ENCODE assay signal across 24 cellular contexts in the genomic region with DNA sequence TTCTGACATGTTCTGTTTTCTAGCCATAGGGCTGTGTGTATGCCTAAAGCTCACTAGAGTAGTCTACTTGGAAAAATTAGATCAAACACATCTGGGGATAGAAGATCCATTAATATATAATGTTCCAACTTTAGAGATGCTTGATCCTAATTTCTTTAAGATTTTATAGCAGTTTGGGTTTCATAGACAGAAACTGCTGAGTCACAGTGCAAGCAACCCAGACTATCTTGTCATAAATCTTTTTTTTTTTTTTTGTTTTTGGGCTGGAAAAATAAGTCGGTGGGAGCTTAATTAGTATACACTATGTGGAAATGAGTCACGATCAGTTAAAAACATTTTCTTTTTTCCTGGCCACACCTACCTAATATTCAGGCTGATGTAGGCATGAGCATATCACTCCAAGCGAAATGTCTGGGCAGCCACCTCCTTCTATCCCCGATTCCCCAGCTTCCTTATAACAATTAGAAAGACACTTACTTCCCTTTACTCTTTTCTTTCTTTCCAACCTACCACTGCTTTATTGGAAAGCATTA. TPM values are rescaled to one million over a fixed set of nuclear protein-coding genes. Genes with fewer than 3 reads are reported as not detected.
DNase-seq lines count a peak whose midpoint lies in the region; ATAC-seq, FAIRE-seq and TF ChIP-seq lines count a peak whose summit lies in the region.
"Had no signal": no experiment of that assay in that cellular context is flagged by ENCODE, and none has a peak within 500 bp of the region (broad histone marks: within the 10 kb centered on the region; RNA-seq: fewer than 3 reads in every experiment).

No MANE protein-coding gene starts in this region.

- ATAC-seq in psoas muscle, result no peak
- ATAC-seq: GM12878 had no signal

- 79% methylated on average over 2 of the region's 4 CpGs for WGBS in mammary epithelial cell (ENCODE audit: low coverage, missing lambda C conversion rate)
- WGBS in psoas muscle, 3 donors, result 65 to 78% (median 76%) methylated on average over 4 of the region's 4 CpGs

- H2AFZ ChIP-seq in mammary epithelial cell (ENCODE audit: low read depth, low read length), result no peak overlapping the region

- H3K4me1 ChIP-seq in mammary epithelial cell (ENCODE audit: insufficient read depth, low read length), result peaks cover 5% of the 10 kb centered on the region
- no peaks in the 10 kb centered on the region for H3K4me1 ChIP-seq in psoas muscle
- H3K4me1 ChIP-seq: BE2C had no signal

- dilution Hi-C loops in mammary epithelial cell (cut with HindIII; ENCODE audit: low sequenced_read_pairs), result no loop called here

- BruUV-seq in mammary epithelial cell (replicated peaks; lab: Mats Ljungman, UMichigan), result no TSS peak

- H3K4me3 ChIP-seq in mammary epithelial cell (replicated peaks in 1 of 3; ENCODE audit: insufficient read depth in 1 of 3, low read depth in 2 of 3, low read length in 3 of 3) (no peak overlapping the region), psoas muscle (no peak overlapping the region)
- H3K4me3 ChIP-seq: GM12878, MG63, SK-N-MC had no signal

- no peaks in the 10 kb centered on the region for H3K79me2 ChIP-seq in mammary epithelial cell (ENCODE audit: insufficient read depth, low read length)

- H3K9me3 ChIP-seq in mammary epithelial cell (replicated peaks; ENCODE audit: insufficient read depth, low read length), result no peaks in the 10 kb centered on the region
- H3K9me3 ChIP-seq in psoas muscle, result no peaks in the 10 kb centered on the region
- H3K9me3 ChIP-seq: BE2C, MG63 had no signal

- DNase-seq in GM19239 (ENCODE audit: insufficient read length, low spot score) (no peak), M059J (ENCODE audit: low read depth) (peak; percentile 66), mammary epithelial cell (peak; percentile 15), SK-N-DZ (ENCODE audit: low spot score) (no peak), hippocampal formation (lab: John Stamatoyannopoulos, UW) (no peak), ACHN (no peak), psoas muscle (no peak)
- DNase-seq: BE2C; CD4-positive, CD25-positive, alpha-beta regulatory T cell; COR-L47; DMS153; KG1; MG63; NCI-H1092; NCI-H146; NCI-H2029 treated with DMSO at 0.1 percent for 48 hours; NCI-H2171 treated with DMSO at 0.1 percent for 48 hours; NCI-H446 treated with DMSO at 0.1 percent for 48 hours; NCI-H69; Right ventricle myocardium superior had no signal

- H3K27ac ChIP-seq in mammary epithelial cell (ENCODE audit: insufficient read depth, low read depth, low read length) (no peak overlapping the region), psoas muscle (no peak overlapping the region)
- H3K27ac ChIP-seq: SK-N-MC had no signal

- intact Hi-C loops in mammary epithelial cell (cut with micrococcal nuclease) (no loop called here), psoas muscle (cut with DNase I) (no loop called here)

- H4K20me1 ChIP-seq in mammary epithelial cell (ENCODE audit: insufficient read depth, low read length), result no peaks in the 10 kb centered on the region

- H3K9ac ChIP-seq in mammary epithelial cell (ENCODE audit: insufficient read depth, low read length), result no peak overlapping the region

- H3K4me2 ChIP-seq in mammary epithelial cell (ENCODE audit: insufficient read depth, low read depth, low read length), result no peak overlapping the region

- H3K36me3 ChIP-seq in mammary epithelial cell (ENCODE audit: insufficient read depth, low read length) (no peaks in the 10 kb centered on the region), psoas muscle (ENCODE audit: insufficient read depth in 1 of 2, low read depth in 1 of 2) (no peaks in the 10 kb centered on the region)
- H3K36me3 ChIP-seq: BE2C, MG63 had no signal

- peak; percentile 79 for FAIRE-seq in GM19239 (lab: Jason Lieb, UNC)
- FAIRE-seq: GM12878, H1, RCC 7860 had no signal

- H3K27me3 ChIP-seq in mammary epithelial cell (ENCODE audit: insufficient read depth, low read length) (peaks cover 6% of the 10 kb centered on the region), psoas muscle (ENCODE audit: insufficient read depth in 3 of 3, low read length in 2 of 3) (peaks cover 0 to under 1% (median 0%) of the 10 kb centered on the region in 3 donors)
- H3K27me3 ChIP-seq: BE2C, MG63 had no signal

- CTCF ChIA-PET in mammary epithelial cell (lab: Charles Lee; ENCODE audit: low non-redundant PET), result no interaction called here

- in situ Hi-C loops in mammary epithelial cell (cut with MboI; ENCODE audit: low sequenced_read_pairs in 2 of 2), result no loop called here
- in situ Hi-C loops in ACHN (cut with HindIII; ENCODE audit: low pct_ligation_motif_present, low pct_unique_long_range_greater_than_20kb, low sequenced_read_pairs), result no loop called here

- TF ChIP-seq CTCF in mammary epithelial cell (conservative IDR thresholded peaks at IDR 0.05 in 1 of 2, IDR thresholded peaks at IDR 0.05 in 1 of 2; ENCODE audit: extremely low read depth in 1 of 2, insufficient read depth in 1 of 2, low read depth in 1 of 2, low read length in 2 of 2), result no peak
- no peak for TF ChIP-seq CTCF in psoas muscle (IDR thresholded peaks at IDR 0.05)

RNA-seq across cellular contexts. Expression of gene CASK, which starts 58.2 kb away (rescaled TPM):
- total RNA-seq in M059J (2014; rRNA removed; shearing (Covaris generic)), result 31.5 and 52.7 TPM in 2 replicates
- total RNA-seq in mammary epithelial cell, result 10 to 100 TPM; 54.0 to 57.9 TPM
- polyA plus RNA-seq in mammary epithelial cell, result 17.7 TPM
- polyA minus RNA-seq in mammary epithelial cell, result 87.5 TPM
- 20.8 and 37.0 TPM in 2 replicates for polyA plus RNA-seq in SK-N-DZ (2014; cell fraction: cytosol; rRNA removed)
- polyA plus RNA-seq in SK-N-DZ (2014; cell fraction: nucleus; rRNA removed), result 16.3 and 30.5 TPM in 2 replicates
- total RNA-seq in psoas muscle, result 10 to 100 TPM in 3 of 4 donors, 1 to 10 TPM in 1; 9.7 to 19.4 (median 12.9) TPM
- polyA plus RNA-seq in psoas muscle, result 1 to 10 TPM; 2.8 to 9.6 (median 3.2) TPM

Comparison
In these comparisons a context has a peak if more than half of its experiments do, and no peak if none do; other contexts are left out.
1. DNase-seq: peak in M059J (single experiment) and mammary epithelial cell (single experiment); none in GM19239 (single experiment), SK-N-DZ (single experiment), hippocampal formation (0 of 2), ACHN (single experiment) and psoas muscle (0 of 2).